In genomic region chr18:10475633-10476388, GRCh38 we compare ENCODE assay signal across 18 cellular contexts. TPM values are rescaled to one million over a fixed set of nuclear protein-coding genes. Genes with fewer than 3 reads are reported as not detected.
DNase-seq lines count a peak whose midpoint lies in the region; ATAC-seq, FAIRE-seq and TF ChIP-seq lines count a peak whose summit lies in the region.
"Had no signal": no experiment of that assay in that cellular context is flagged by ENCODE, and none has a peak within 500 bp of the region (broad histone marks: within the 10 kb centered on the region; RNA-seq: fewer than 3 reads in every experiment).

No MANE protein-coding gene starts in this region.

- no peak for TF ChIP-seq EP300 in SK-N-SH (IDR thresholded peaks at IDR 0.05; ENCODE audit: borderline replicate concordance in 1 of 2, low read depth in 1 of 2, low read length in 1 of 2)

- H3K4me3 Mint-ChIP-seq in brain (peak overlapping the region in 3 of 5 experiments; percentile 4 to 76 (median 29)), naive B cell (peak overlapping the region; percentile 28 to 89 (median 82))
- H3K4me3 Mint-ChIP-seq in naive thymus-derived CD4-positive, alpha-beta T cell, result no peak overlapping the region
- H3K4me3 Mint-ChIP-seq: CD4-positive, alpha-beta T cell had no signal

- peaks cover 0 to 11% of the 10 kb centered on the region in 2 experiments; a peak in 2 of 4 replicates for H3K4me1 ChIP-seq in SK-N-SH (ENCODE audit: control insufficient read depth in 1 of 2, insufficient read depth in 2 of 2, low read depth in 1 of 2, low read length in 1 of 2)
- H3K4me1 ChIP-seq in naive thymus-derived CD4-positive, alpha-beta T cell (ENCODE audit: control insufficient read depth in 2 of 2, insufficient read depth in 2 of 2, low read length in 2 of 2), result no peaks in the 10 kb centered on the region

- no peaks in the 10 kb centered on the region for H4K20me1 ChIP-seq in SK-N-SH (ENCODE audit: insufficient read depth)

- TF ChIP-seq CTCF in SK-N-SH (IDR thresholded peaks at IDR 0.05) (no peak), brain (conservative IDR thresholded peaks at IDR 0.05) (no peak)

- peaks cover 2% of the 10 kb centered on the region for H3K27me3 Mint-ChIP-seq in brain
- H3K27me3 Mint-ChIP-seq in naive B cell, result no peaks in the 10 kb centered on the region
- peaks cover 6 to 47% (median 25%) of the 10 kb centered on the region in 5 donors for H3K27me3 Mint-ChIP-seq in naive thymus-derived CD4-positive, alpha-beta T cell

- no peak overlapping the region for H2AFZ ChIP-seq in SK-N-SH (ENCODE audit: low read depth)

- H3K27ac Mint-ChIP-seq in brain, result peak overlapping the region in 3 of 5 experiments; percentile 64 to 91 (median 70)
- peak overlapping the region; percentile 14 to 88 (median 66) for H3K27ac Mint-ChIP-seq in naive B cell
- H3K27ac Mint-ChIP-seq in naive thymus-derived CD4-positive, alpha-beta T cell, result no peak overlapping the region
- H3K27ac Mint-ChIP-seq: CD4-positive, alpha-beta T cell had no signal

- no peak for FAIRE-seq in urothelium cell line (lab: Jason Lieb, UNC)

- H3K36me3 Mint-ChIP-seq in brain, result peaks cover 33% of the 10 kb centered on the region
- H3K36me3 Mint-ChIP-seq in naive B cell, result no peaks in the 10 kb centered on the region
- no peaks in the 10 kb centered on the region for H3K36me3 Mint-ChIP-seq in naive thymus-derived CD4-positive, alpha-beta T cell

- H3K27ac ChIP-seq in SK-N-SH (ENCODE audit: low read depth in 2 of 2, low read length in 1 of 2), result no peak overlapping the region
- no peak overlapping the region for H3K27ac ChIP-seq in naive thymus-derived CD4-positive, alpha-beta T cell (ENCODE audit: low read depth, low read length)
- H3K27ac ChIP-seq: brain microvascular endothelial cell had no signal

- TF ChIP-seq RAD21 in SK-N-SH (IDR thresholded peaks at IDR 0.05; ENCODE audit: low read length), result no peak

- no peaks in the 10 kb centered on the region for H3K9me3 Mint-ChIP-seq in brain
- H3K9me3 Mint-ChIP-seq in naive B cell, result no peaks in the 10 kb centered on the region
- no peaks in the 10 kb centered on the region for H3K9me3 Mint-ChIP-seq in naive thymus-derived CD4-positive, alpha-beta T cell
- H3K9me3 Mint-ChIP-seq: CD4-positive, alpha-beta T cell had no signal

- no peaks in the 10 kb centered on the region for H3K9me2 ChIP-seq in SK-N-SH

- intact Hi-C loops in naive thymus-derived CD4-positive, alpha-beta T cell (cut with micrococcal nuclease), result no loop called here

- H3K4me1 Mint-ChIP-seq in brain (peaks cover 39% of the 10 kb centered on the region), naive B cell (peaks cover 48 to 58% (median 53%) of the 10 kb centered on the region in 3 donors)
- peaks cover 0 to 3% (median 0%) of the 10 kb centered on the region in 7 donors for H3K4me1 Mint-ChIP-seq in naive thymus-derived CD4-positive, alpha-beta T cell

- DNase-seq in SK-N-SH, result no peak
- no peak for DNase-seq in naive B cell
- peak; percentile 55 for DNase-seq in urothelium cell line (ENCODE audit: low spot score)
- no peak for DNase-seq in T-helper 2 cell
- no peak for DNase-seq in cerebellar cortex (ENCODE audit: low spot score)
- DNase-seq in naive thymus-derived CD4-positive, alpha-beta T cell, result no peak
- DNase-seq: 8988T; activated CD8-positive, alpha-beta memory T cell treated with anti-CD3 and anti-CD28 coated beads, Interleukin-2, amount 50 U/mL, for 48 hours; activated naive CD4-positive, alpha-beta T cell; brain microvascular endothelial cell; CD4-positive, alpha-beta T cell; effector CD4-positive, alpha-beta T cell; left colon; NCI-H774 had no signal

- H3K79me2 ChIP-seq in SK-N-SH (ENCODE audit: insufficient read depth), result no peaks in the 10 kb centered on the region

- 17% methylated on average over 5 of the region's 16 CpGs for WGBS in SK-N-SH (ENCODE audit: low lambda C conversion rate)

- H3K36me3 ChIP-seq in SK-N-SH (replicated peaks in 1 of 2; ENCODE audit: control insufficient read depth in 1 of 2, insufficient read depth in 2 of 2, low read length in 1 of 2), result no peaks in the 10 kb centered on the region
- no peaks in the 10 kb centered on the region for H3K36me3 ChIP-seq in naive thymus-derived CD4-positive, alpha-beta T cell (ENCODE audit: control insufficient read depth in 2 of 3, insufficient read depth in 3 of 3, low read length in 3 of 3)
- H3K36me3 ChIP-seq: brain microvascular endothelial cell had no signal

- H3K27me3 ChIP-seq in SK-N-SH (ENCODE audit: insufficient read depth), result no peaks in the 10 kb centered on the region; the same call in 1 of the 2 replicates
- no peaks in the 10 kb centered on the region for H3K27me3 ChIP-seq in naive thymus-derived CD4-positive, alpha-beta T cell (ENCODE audit: control insufficient read depth in 2 of 2, insufficient read depth in 2 of 2, low read length in 2 of 2)

- H3K4me2 ChIP-seq in SK-N-SH, result no peak overlapping the region

- no peaks in the 10 kb centered on the region for H3F3A ChIP-seq in SK-N-SH (replicated peaks; ENCODE audit: insufficient read depth)

- no peak overlapping the region; a peak in 1 of 4 replicates for H3K4me3 ChIP-seq in SK-N-SH (ENCODE audit: low read depth in 2 of 2, low read length in 1 of 2)
- no peak overlapping the region for H3K4me3 ChIP-seq in naive thymus-derived CD4-positive, alpha-beta T cell (ENCODE audit: low read length)

- ATAC-seq in SK-N-SH treated with all-trans-retinoic acid at 6 μM for 48 hours (peak; percentile 23; the same call in 2 of the 3 replicates), naive B cell (ENCODE audit: low read depth in 2 of 2) (peak; percentile 52 to 72)
- no peak for ATAC-seq in naive thymus-derived CD4-positive, alpha-beta T cell
- ATAC-seq: left colon, Right ventricle myocardium inferior had no signal

- H3K9ac ChIP-seq in SK-N-SH, result no peak overlapping the region

- no peaks in the 10 kb centered on the region for H3K9me3 ChIP-seq in SK-N-SH
- no peaks in the 10 kb centered on the region for H3K9me3 ChIP-seq in naive thymus-derived CD4-positive, alpha-beta T cell (ENCODE audit: control insufficient read depth in 2 of 3, low read length in 3 of 3)

- POLR2A ChIA-PET in SK-N-SH (lab: Yijun Ruan, JAX), result no interaction called here
- POLR2A ChIA-PET in naive thymus-derived CD4-positive, alpha-beta T cell (lab: Charles Lee), result no interaction called here

- CTCF ChIA-PET in SK-N-SH (lab: Yijun Ruan, JAX), result interaction anchor here (0.6 to 2.9 kb wide), 4 partner anchors 13 to 504 kb away, joined by 3 to 7 read pairs (median 4); no protein-coding TSS in a partner anchor
- CTCF ChIA-PET in naive thymus-derived CD4-positive, alpha-beta T cell (lab: Charles Lee), result interaction anchor here (0.7 kb wide), 1 partner anchor 12 kb away, joined by 4 read pairs; no protein-coding TSS in a partner anchor

TF ChIP-seq in SK-N-SH treated with all-trans-retinoic acid at 6 μM for 48 hours, 23 proteins besides CTCF, POLR2A, EP300 and RAD21 (continues in another document):
- TF ChIP-seq PPARA (CRISPR knock-in tag; IDR thresholded peaks at IDR 0.05; ENCODE audit: borderline replicate concordance), result no peak
- no peak for TF ChIP-seq BACH2 (CRISPR knock-in tag; IDR thresholded peaks at IDR 0.05; ENCODE audit: borderline replicate concordance)
- no peak for TF ChIP-seq ESRRG (CRISPR knock-in tag; IDR thresholded peaks at IDR 0.05)
- no peak for TF ChIP-seq ZNF565 (CRISPR knock-in tag; conservative IDR thresholded peaks at IDR 0.05; ENCODE audit: low read depth)
- TF ChIP-seq SNAI2 (CRISPR knock-in tag; IDR thresholded peaks at IDR 0.05), result no peak
- TF ChIP-seq ZNF8 (CRISPR knock-in tag; IDR thresholded peaks at IDR 0.05), result no peak
- TF ChIP-seq ISL1 (CRISPR knock-in tag; IDR thresholded peaks at IDR 0.05), result no peak
- no peak for TF ChIP-seq ZFP30 (CRISPR knock-in tag; IDR thresholded peaks at IDR 0.05)
- no peak for TF ChIP-seq OSR1 (CRISPR knock-in tag; IDR thresholded peaks at IDR 0.05)
- TF ChIP-seq ARNTL (CRISPR knock-in tag; IDR thresholded peaks at IDR 0.05; ENCODE audit: borderline replicate concordance, low read depth), result no peak
- TF ChIP-seq TOX (CRISPR knock-in tag; IDR thresholded peaks at IDR 0.05; ENCODE audit: borderline replicate concordance), result no peak
- TF ChIP-seq TCF4 (CRISPR knock-in tag; IDR thresholded peaks at IDR 0.05; ENCODE audit: borderline replicate concordance), result no peak

TF ChIP-seq in SK-N-SH, 30 proteins besides CTCF, POLR2A, EP300 and RAD21 (continues in another document):
- TF ChIP-seq ELF1 (IDR thresholded peaks at IDR 0.05), result no peak
- TF ChIP-seq RCOR1 (IDR thresholded peaks at IDR 0.05; ENCODE audit: low read length), result no peak
- TF ChIP-seq NRF1 (IDR thresholded peaks at IDR 0.05; ENCODE audit: low read depth, low read length), result no peak
- no peak for TF ChIP-seq USF2 (IDR thresholded peaks at IDR 0.05; ENCODE audit: borderline replicate concordance, low read depth, low read length)
- no peak for TF ChIP-seq TAF1 (IDR thresholded peaks at IDR 0.05; ENCODE audit: borderline replicate concordance, low read depth, low read length)
- TF ChIP-seq MAX (IDR thresholded peaks at IDR 0.05; ENCODE audit: low read depth), result no peak
- TF ChIP-seq GABPA (IDR thresholded peaks at IDR 0.05; ENCODE audit: low read depth), result no peak

RNA-seq across cellular contexts. Expression of gene APCDD1, which starts 21.4 kb away (rescaled TPM):
- polyA plus RNA-seq in SK-N-SH (2012; rRNA removed), result 0.02 TPM in 1 of 2 replicates, not detected in the other
- polyA plus RNA-seq in SK-N-SH (2012; cell fraction: cytosol; rRNA removed), result 0.04 and 0.20 TPM in 2 replicates
- polyA plus RNA-seq in SK-N-SH (2012; cell fraction: nucleus; rRNA removed), result 0.06 TPM in 1 of 2 replicates, not detected in the other
- polyA plus RNA-seq in brain (ENCODE audit: insufficient read depth, low read depth, low replicate concordance), result 36.8 TPM
- polyA plus RNA-seq in naive B cell (ENCODE audit: low read depth in 6 of 6), result 1 to 10 TPM in 5 of 6 donors, under 1 TPM in 1; 0.44 to 6.3 (median 2.2) TPM
- total RNA-seq in naive thymus-derived CD4-positive, alpha-beta T cell, result under 1 TPM in 2 of 5 experiments, not detected in 3; 0.16 to 0.81 TPM
- polyA plus RNA-seq in naive thymus-derived CD4-positive, alpha-beta T cell, result not detected
- total RNA-seq: CD4-positive, alpha-beta T cell; T-helper 2 cell treated with Interferon-gamma antibody and Interleukin-4, amounts not matched to agents 100 ng/mL and 5 ng/mL, for 36 hours had no signal

RNA-seq across cellular contexts. Expression of gene NAPG, which starts 50.0 kb away (rescaled TPM):
- 9.2 and 13.6 TPM in 2 replicates for polyA plus RNA-seq in SK-N-SH (2012; rRNA removed)
- polyA plus RNA-seq in SK-N-SH (2012; cell fraction: cytosol; rRNA removed), result 11.2 and 13.4 TPM in 2 replicates
- 15.7 and 28.7 TPM in 2 replicates for polyA plus RNA-seq in SK-N-SH (2012; cell fraction: nucleus; rRNA removed)
- 10.8 TPM for polyA plus RNA-seq in brain (ENCODE audit: insufficient read depth, low read depth, low replicate concordance)
- 10 to 100 TPM in 5 of 6 donors, 1 to 10 TPM in 1; 9.6 to 16.8 (median 13.7) TPM for polyA plus RNA-seq in naive B cell (ENCODE audit: low read depth in 6 of 6)
- total RNA-seq in naive thymus-derived CD4-positive, alpha-beta T cell, result 10 to 100 TPM; 28.1 to 35.7 (median 30.0) TPM
- 10 to 100 TPM; 10.2 to 12.9 TPM for polyA plus RNA-seq in naive thymus-derived CD4-positive, alpha-beta T cell

Comparison
In these comparisons a context has a peak if more than half of its experiments do, and no peak if none do; other contexts are left out.
1. H3K27ac Mint-ChIP-seq: peak in brain (3 of 5) and naive B cell (6 of 6); none in naive thymus-derived CD4-positive, alpha-beta T cell (0 of 9).
2. H3K4me3 Mint-ChIP-seq: peak in brain (3 of 5) and naive B cell (8 of 8); none in naive thymus-derived CD4-positive, alpha-beta T cell (0 of 10).